ENCODE assay signal across 8 cellular contexts in the genomic region with DNA sequence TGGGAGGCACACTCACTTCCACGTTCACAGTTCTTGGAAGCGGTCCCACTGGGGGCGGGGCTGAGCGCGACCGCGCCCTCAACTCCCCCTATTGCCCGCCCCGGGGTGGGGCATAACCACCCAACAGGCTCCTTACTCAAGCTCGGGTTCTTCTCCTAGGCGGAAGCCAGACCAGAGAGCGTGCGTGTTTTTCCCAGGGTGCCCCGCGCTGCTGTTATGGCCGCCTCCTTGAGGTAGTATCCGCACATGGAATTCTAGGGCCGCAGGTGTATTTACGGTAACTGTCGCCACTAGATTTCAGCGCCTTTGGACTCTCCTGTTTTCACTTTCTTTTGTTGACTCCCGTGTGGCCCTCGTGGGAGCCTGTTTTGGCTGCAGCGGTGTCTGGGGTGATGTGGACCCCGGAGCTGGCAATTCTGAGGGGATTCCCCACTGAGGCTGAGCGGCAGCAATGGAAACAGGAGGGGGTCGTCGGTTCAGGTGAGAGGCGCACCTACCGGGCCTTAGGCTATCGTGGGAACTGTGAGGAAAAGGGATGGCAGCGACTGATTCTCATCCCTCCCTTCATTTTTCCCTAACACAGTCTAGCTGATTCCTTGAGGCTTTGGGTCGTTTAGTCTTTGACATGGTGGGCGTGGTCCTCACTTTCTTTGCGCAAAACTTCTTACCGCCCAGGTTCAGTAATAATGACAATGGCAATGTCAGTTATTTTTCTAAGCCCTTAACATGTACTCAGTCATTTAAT. TPM values are rescaled to one million over a fixed set of nuclear protein-coding genes. Genes with fewer than 3 reads are reported as not detected.
A peak's percentile ranks its signal among the peaks of the same experiment; 100 is the strongest.
DNase-seq lines count a peak whose midpoint lies in the region; ATAC-seq lines count a peak whose summit lies in the region.

A gene (plus strand): TSS at position 150 of the 745 bp plus-strand sequence. CDS start 243 bp downstream, at position 393.

- no peaks in the 10 kb centered on the region for H3K9me3 Mint-ChIP-seq in CD8-positive, alpha-beta memory T cell
- no peaks in the 10 kb centered on the region for H3K9me3 Mint-ChIP-seq in effector memory CD8-positive, alpha-beta T cell

- CTCF ChIA-PET in CD8-positive, alpha-beta memory T cell (lab: Charles Lee): interaction anchor here (1.0 to 1.4 kb wide), 2 partner anchors 9 to 24 kb away, joined by 3 to 6 read pairs; no protein-coding TSS in a partner anchor

- peak within 1 kb of the TSS; percentile 49 for H3K27ac ChIP-seq in CD8-positive, alpha-beta memory T cell (ENCODE audit: low read depth, low read length)

- peaks cover 0 to 40% (median 4%) of the 10 kb centered on the region in 3 donors for H3K36me3 Mint-ChIP-seq in CD8-positive, alpha-beta memory T cell
- H3K36me3 Mint-ChIP-seq in effector memory CD8-positive, alpha-beta T cell (ENCODE audit: insufficient read depth): peaks cover 38% of the 10 kb centered on the region

- no peaks in the 10 kb centered on the region for H3K36me3 ChIP-seq in CD8-positive, alpha-beta memory T cell (ENCODE audit: insufficient read depth, low read length)

- H3K4me3 Mint-ChIP-seq in CD8-positive, alpha-beta memory T cell: peak within 1 kb of the TSS; percentile 87 to 97 (median 95)
- H3K4me3 Mint-ChIP-seq in effector memory CD8-positive, alpha-beta T cell: peak within 1 kb of the TSS; percentile 93 to 96

- H3K27ac Mint-ChIP-seq in CD8-positive, alpha-beta memory T cell: peak within 1 kb of the TSS; percentile 15 to 97 (median 94)
- peak within 1 kb of the TSS; percentile 90 to 95 for H3K27ac Mint-ChIP-seq in effector memory CD8-positive, alpha-beta T cell

- H3K4me1 Mint-ChIP-seq in CD8-positive, alpha-beta memory T cell: peaks cover 29 to 42% (median 40%) of the 10 kb centered on the region in 3 donors
- H3K4me1 Mint-ChIP-seq in effector memory CD8-positive, alpha-beta T cell (ENCODE audit: low read depth in 2 of 2): peaks cover 19 to 22% of the 10 kb centered on the region in 2 donors

- H3K4me3 ChIP-seq in CD8-positive, alpha-beta memory T cell (ENCODE audit: low read length): peak within 1 kb of the TSS; percentile 77

- H3K4me1 ChIP-seq in CD8-positive, alpha-beta memory T cell (ENCODE audit: insufficient read depth, low read length): no peaks in the 10 kb centered on the region

- ATAC-seq in GM19468 (IDR thresholded peaks at IDR 0.05; ENCODE audit: extremely low read depth, unreplicated experiment): peak; percentile 99
- peak; percentile 99 for ATAC-seq in effector memory CD8-positive, alpha-beta T cell (replicated peaks)

- DNase-seq in CD8-positive, alpha-beta memory T cell: peak; percentile 91 to 96 (median 92)
- peak; percentile 73 for DNase-seq in HS-5 (ENCODE audit: low read depth)
- peak; percentile 76 for DNase-seq in NK-92 treated with Interleukin-12 subunit alpha and Interleukin-12 subunit beta, amount 100 ng/mL, for 24 hours (lab: John Stamatoyannopoulos, UW)
- DNase-seq in activated CD8-positive, alpha-beta memory T cell treated with anti-CD3 and anti-CD28 coated beads for 24 hours: peak; percentile 99
- peak; percentile 92 to 95 (median 92) for DNase-seq in effector memory CD8-positive, alpha-beta T cell
- DNase-seq in medulla oblongata (ENCODE audit: extremely low spot score): peak; percentile 98
- peak; percentile 89 for DNase-seq in stimulated activated CD8-positive, alpha-beta memory T cell treated with anti-CD3 and anti-CD28 coated beads, Interleukin-12 subunit alpha, Interleukin-12 subunit beta, amount 100 ng/mL, for 24 hours (ENCODE audit: extremely low read depth)

- H3K27me3 Mint-ChIP-seq in CD8-positive, alpha-beta memory T cell: no peaks in the 10 kb centered on the region
- no peaks in the 10 kb centered on the region for H3K27me3 Mint-ChIP-seq in effector memory CD8-positive, alpha-beta T cell

- POLR2A ChIA-PET in CD8-positive, alpha-beta memory T cell (lab: Charles Lee): no interaction called here

- no peaks in the 10 kb centered on the region for H3K27me3 ChIP-seq in CD8-positive, alpha-beta memory T cell (ENCODE audit: insufficient read depth, low read length, poor library complexity, severe bottlenecking)

- H3K9me3 ChIP-seq in CD8-positive, alpha-beta memory T cell (ENCODE audit: low read length): no peaks in the 10 kb centered on the region

RNA-seq across cellular contexts. Expression of the gene that starts here (rescaled TPM):
- total RNA-seq in CD8-positive, alpha-beta memory T cell: 10 to 100 TPM; 40.9 to 41.7 TPM
- 22.1 TPM for polyA plus RNA-seq in CD8-positive, alpha-beta memory T cell

Comparison
In these comparisons a context has a peak if more than half of its experiments do, and no peak if none do; other contexts are left out.
1. Peak in every context shown above with its lines: DNase-seq, ATAC-seq, H3K4me3 ChIP-seq and H3K27ac ChIP-seq.